23 cellular contexts compared by ENCODE assay signal in genomic region chr7:101975046-101975445, GRCh38.
DNase-seq lines count a peak whose midpoint lies in the region; ATAC-seq and TF ChIP-seq lines count a peak whose summit lies in the region.
"Had no signal": no experiment of that assay in that cellular context is flagged by ENCODE, and none has a peak within 500 bp of the region (broad histone marks: within the 10 kb centered on the region; RNA-seq: fewer than 3 reads in every experiment).

No MANE protein-coding gene starts in this region.

- H3K36me3 ChIP-seq in Karpas-422 (ENCODE audit: insufficient read depth, low read length) (no peaks in the 10 kb centered on the region), skeletal muscle tissue (ENCODE audit: control insufficient read depth in 3 of 3, insufficient read depth in 3 of 3, low read length in 3 of 3) (no peaks in the 10 kb centered on the region)
- H3K36me3 ChIP-seq: HAP-1 had no signal

- DNase-seq in Karpas-422 (no peak), WTC11 (ENCODE audit: low spot score) (no peak), GM20000 (ENCODE audit: low spot score) (no peak), NCI-H446 treated with DMSO at 0.1 percent for 48 hours (lab: John Stamatoyannopoulos, UW) (no peak)
- DNase-seq in stimulated activated naive CD8-positive, alpha-beta T cell treated with anti-CD3 and anti-CD28 coated beads, Interleukin-15, Interleukin-2, amounts not matched to agents 100 U/mL and 50 U/mL, for 24 hours: no peak
- DNase-seq: ACHN, C1 segment of cervical spinal cord, DMS79, KG1, NCI-H1105, NCI-H146, NCI-H2029, NCI-H226, NCI-H524, NCI-H774, SHP77, SW 1271 had no signal

- TF ChIP-seq CTCF in C4-2B (conservative IDR thresholded peaks at IDR 0.05) (no peak), WTC11 (IDR thresholded peaks at IDR 0.05) (no peak), GM20000 (IDR thresholded peaks at IDR 0.05; ENCODE audit: extremely low read depth, missing control alignments) (no peak)

- peaks cover 74% of the 10 kb centered on the region for H3K79me2 ChIP-seq in Karpas-422 (ENCODE audit: low read length)

- H3K27ac ChIP-seq in C4-2B (0 out of 2 replicates have a peak overlapping the region, but pooled peaks have one; percentile 1), Karpas-422 (ENCODE audit: low read length) (peak overlapping the region; percentile 65), skeletal muscle tissue (ENCODE audit: low read depth, low read length) (peak overlapping the region; percentile 87)
- H3K27ac ChIP-seq: HL-60 had no signal

- H2AFZ ChIP-seq in Karpas-422 (ENCODE audit: low read length): no peak overlapping the region
- H2AFZ ChIP-seq: GM23338 had no signal

- H3K9me3 ChIP-seq in Karpas-422 (ENCODE audit: low read length) (no peaks in the 10 kb centered on the region), skeletal muscle tissue (ENCODE audit: control insufficient read depth in 3 of 3, low read length in 3 of 3) (no peaks in the 10 kb centered on the region)
- H3K9me3 ChIP-seq: HAP-1 had no signal

- POLR2A ChIA-PET in WTC11 (lab: Charles Lee): interaction anchor here (0.5 kb wide), 1 partner anchor 14 kb away, joined by 3 read pairs; no protein-coding TSS in a partner anchor

- H4K20me1 ChIP-seq in Karpas-422 (ENCODE audit: insufficient read depth, low read depth, low read length): no peaks in the 10 kb centered on the region

- H3K4me2 ChIP-seq in Karpas-422 (ENCODE audit: low read depth, low read length, poor library complexity, severe bottlenecking): no peak overlapping the region
- H3K4me2 ChIP-seq: GM23338 had no signal

- H3K9me3 Mint-ChIP-seq in WTC11: peaks cover 7% of the 10 kb centered on the region; the same call in 1 of the 2 replicates
- H3K9me3 Mint-ChIP-seq: GM23338 had no signal

- ATAC-seq in WTC11: no peak
- ATAC-seq in stimulated activated naive CD8-positive, alpha-beta T cell treated with anti-CD3 and anti-CD28 coated beads, Interleukin-15, Interleukin-2, amounts not matched to agents 100 U/mL and 50 U/mL, for 24 hours: no peak
- ATAC-seq: GM12878, GM23338 had no signal

- H3K4me1 ChIP-seq in Karpas-422 (ENCODE audit: low read length) (peaks cover 51% of the 10 kb centered on the region), skeletal muscle tissue (ENCODE audit: control insufficient read depth in 3 of 3, insufficient read depth in 3 of 3, low read length in 3 of 3) (peaks cover 16 to 36% (median 29%) of the 10 kb centered on the region in 3 donors)
- H3K4me1 ChIP-seq: HAP-1 had no signal

- H3K4me1 Mint-ChIP-seq in WTC11: peaks cover 35% of the 10 kb centered on the region

- H3K27me3 ChIP-seq in Karpas-422 (ENCODE audit: low read length): no peaks in the 10 kb centered on the region
- H3K27me3 ChIP-seq in skeletal muscle tissue (ENCODE audit: control insufficient read depth in 3 of 3, insufficient read depth in 3 of 3, low read length in 3 of 3): no peaks in the 10 kb centered on the region

- no peak overlapping the region; the same call in 1 of the 2 replicates for H3K9ac ChIP-seq in Karpas-422 (ENCODE audit: low read length)
- H3K9ac ChIP-seq in skeletal muscle tissue (ENCODE audit: low read depth in 1 of 3, low read length in 3 of 3): no peak overlapping the region

- no peaks in the 10 kb centered on the region for H3K9me2 ChIP-seq in Karpas-422 (replicated peaks; ENCODE audit: insufficient read depth, low read length)

- peaks cover 7% of the 10 kb centered on the region for H3K36me3 Mint-ChIP-seq in WTC11

- H3K4me3 ChIP-seq in Karpas-422 (ENCODE audit: low read length): no peak overlapping the region
- no peak overlapping the region for H3K4me3 ChIP-seq in skeletal muscle tissue (ENCODE audit: low read length in 3 of 3)
- H3K4me3 ChIP-seq: GM12878, GM23338, HAP-1 had no signal

- no peaks in the 10 kb centered on the region for H3K27me3 Mint-ChIP-seq in WTC11 (ENCODE audit: low read depth)

- H3K27ac Mint-ChIP-seq in WTC11: no peak overlapping the region

- no peak overlapping the region for H3K4me3 Mint-ChIP-seq in WTC11
- H3K4me3 Mint-ChIP-seq: GM23338 had no signal

- CTCF ChIA-PET in WTC11 (lab: Charles Lee): no interaction called here

TF ChIP-seq in WTC11, 78 proteins besides CTCF, POLR2A, EP300 and RAD21:
- TF ChIP-seq ATF1 (CRISPR knock-in tag; IDR thresholded peaks at IDR 0.05) (no peak), ZNF121 (CRISPR knock-in tag; IDR thresholded peaks at IDR 0.05) (peak; percentile 46; the same call in 1 of the 2 replicates)

Comparison
In these comparisons a context has a peak if more than half of its experiments do, and no peak if none do; other contexts are left out.
1. H3K27ac ChIP-seq: peak in every context shown above with its lines; median percentile 87 in skeletal muscle tissue; 65 in Karpas-422; 1 in C4-2B.